In genomic region chr10:72320676-72321247, GRCh38 we compare ENCODE assay signal across 8 cellular contexts. TPM values are rescaled to one million over a fixed set of nuclear protein-coding genes. Genes with fewer than 3 reads are reported as not detected.
DNase-seq lines count a peak whose midpoint lies in the region; ATAC-seq, FAIRE-seq and TF ChIP-seq lines count a peak whose summit lies in the region.

No MANE protein-coding gene starts in this region.

- peak overlapping the region; percentile 73; the same call in 1 of the 2 replicates for H2AFZ ChIP-seq in H1 (ENCODE audit: low read length)

- peak overlapping the region; percentile 97 for H3K18ac ChIP-seq in H1 (ENCODE audit: extremely low read depth, low read length)

- peak in 1 of 2 experiments; percentile 72; a peak in 1 of 3 replicates for TF ChIP-seq POLR2A in H1 (IDR thresholded peaks at IDR 0.05; ENCODE audit: control extremely low read depth in 1 of 2, low read depth in 2 of 2, low read length in 2 of 2)
- TF ChIP-seq POLR2A in testis (IDR thresholded peaks at IDR 0.05), result no peak

- TF ChIP-seq CTCF in H1 (IDR thresholded peaks at IDR 0.05; ENCODE audit: control extremely low read depth in 1 of 3, insufficient read depth in 1 of 3, low read depth in 1 of 3, low read length in 3 of 3) (no peak), testis (IDR thresholded peaks at IDR 0.05) (no peak)

- no peak for FAIRE-seq in H1 (lab: Jason Lieb, UNC)

- CTCF ChIA-PET in H1 (lab: Charles Lee; ENCODE audit: partially characterized antibody), result interaction anchor here (0.6 to 4.2 kb wide), 19 partner anchors 9 to 1709 kb away, joined by 3 to 33 read pairs (median 4); no protein-coding TSS in a partner anchor

- H3K4me2 ChIP-seq in H1 (ENCODE audit: insufficient read depth in 1 of 2, low read depth in 2 of 2, low read length in 2 of 2), result peak overlapping the region; percentile 9 to 47; a peak in 2 of 4 replicates

- H2BK15ac ChIP-seq in H1 (ENCODE audit: low read length), result peak overlapping the region; percentile 99

- peak overlapping the region; percentile 78 for H2BK120ac ChIP-seq in H1 (replicated peaks; ENCODE audit: low read depth, low read length)

- H3K4me3 ChIP-seq in H1 (ENCODE audit: extremely low read depth in 1 of 4, insufficient read depth in 2 of 4, low read depth in 3 of 4, low read length in 4 of 4), result no peak overlapping the region
- no peak overlapping the region for H3K4me3 ChIP-seq in muscle layer of colon (ENCODE audit: low read depth in 1 of 2, low read length in 2 of 2)
- no peak overlapping the region for H3K4me3 ChIP-seq in testis

- no peak overlapping the region for H3K56ac ChIP-seq in H1 (replicated peaks; ENCODE audit: insufficient read length, low read depth, low read length)

- peak overlapping the region; percentile 79; the same call in 1 of the 2 replicates for H2AK5ac ChIP-seq in H1 (ENCODE audit: low read depth, low read length)

- peaks cover 16 to 34% (median 26%) of the 10 kb centered on the region in 4 experiments for H3K4me1 ChIP-seq in H1 (replicated peaks in 1 of 4; ENCODE audit: control insufficient read depth in 3 of 4, insufficient read depth in 4 of 4, low read length in 3 of 4)
- peaks cover 31% of the 10 kb centered on the region for H3K4me1 ChIP-seq in muscle layer of colon (ENCODE audit: insufficient read depth, low read length)
- peaks cover 54% of the 10 kb centered on the region for H3K4me1 ChIP-seq in testis

- TF ChIP-seq RAD21 in H1 (IDR thresholded peaks at IDR 0.05 in 1 of 2, conservative IDR thresholded peaks at IDR 0.05 in 1 of 2; ENCODE audit: low read depth in 2 of 2, low read length in 2 of 2), result no peak; a peak in 1 of 4 replicates

- peak overlapping the region; percentile 93 for H2BK20ac ChIP-seq in H1 (ENCODE audit: low read length)

- peak overlapping the region; percentile 63 for H4K91ac ChIP-seq in H1 (replicated peaks; ENCODE audit: insufficient read length, low read length)

- no peaks in the 10 kb centered on the region; the same call in 1 of the 2 replicates for H3K23me2 ChIP-seq in H1 (ENCODE audit: low read depth, low read length)

- H3K79me1 ChIP-seq in H1 (ENCODE audit: low read depth, low read length), result no peaks in the 10 kb centered on the region

- peak overlapping the region; percentile 100 for H2BK12ac ChIP-seq in H1 (ENCODE audit: low read depth, low read length)

- intact Hi-C loops in testis (cut with DNase I; ENCODE audit: low total_unique reads), result no loop called here

- peak in 1 of 2 experiments; percentile 47; a peak in 1 of 3 replicates for TF ChIP-seq EP300 in H1 (IDR thresholded peaks at IDR 0.05; ENCODE audit: borderline replicate concordance in 1 of 2, low read depth in 2 of 2, low read length in 2 of 2)

- H3K14ac ChIP-seq in H1 (ENCODE audit: insufficient read length), result no peak overlapping the region

- H3K27ac ChIP-seq in H1 (ENCODE audit: low read depth, low read length), result peak overlapping the region; percentile 18; the same call in 1 of the 2 replicates
- peak overlapping the region; percentile 79 for H3K27ac ChIP-seq in muscle layer of colon (ENCODE audit: low read depth, low read length)
- peak overlapping the region; percentile 73 to 78 for H3K27ac ChIP-seq in testis

- no peaks in the 10 kb centered on the region for H4K20me1 ChIP-seq in H1 (replicated peaks in 1 of 2; ENCODE audit: control insufficient read depth in 1 of 2, insufficient read depth in 2 of 2, low read length in 2 of 2)

- H3K9me3 ChIP-seq in H1 (ENCODE audit: insufficient read depth in 2 of 2, low read depth in 1 of 2, low read length in 1 of 2), result no peaks in the 10 kb centered on the region; a peak in 1 of 4 replicates
- H3K9me3 ChIP-seq in muscle layer of colon (ENCODE audit: low read length), result no peaks in the 10 kb centered on the region
- H3K9me3 ChIP-seq in testis, result no peaks in the 10 kb centered on the region

- DNase-seq in COLO668 (lab: John Stamatoyannopoulos, UW; ENCODE audit: unreplicated experiment) (peak; percentile 68), NCI-H69 (lab: John Stamatoyannopoulos, UW) (peak; percentile 96), H1 (ENCODE audit: low read depth in 1 of 2, low spot score in 2 of 2) (peak; percentile 58 to 76), testis (no peak)
- DNase-seq in activated CD4-positive, alpha-beta T cell treated with anti-CD3 and anti-CD28 coated beads, Interleukin-2, amount 50 U/mL, for 48 hours, result peak; percentile 76 to 85

- 37% methylated on average over 12 of the region's 12 CpGs; no CpG with 5 or more reads in 1 of the 2 experiments for WGBS in H1 (ENCODE audit: extremely low coverage in 1 of 2, insufficient coverage in 1 of 2, insufficient read length in 1 of 2, insufficient replicate concordance in 2 of 2, low coverage in 1 of 2, low lambda C conversion rate in 2 of 2, missing lambda C conversion rate in 1 of 2), 2 experiments
- 22 to 39% methylated on average over 11 to 12 of the region's 12 CpGs for WGBS in testis, 2 donors

- peak overlapping the region; percentile 97 for H2BK5ac ChIP-seq in H1 (ENCODE audit: low read depth, low read length)

- H3K79me2 ChIP-seq in H1 (ENCODE audit: control insufficient read depth in 1 of 2, insufficient read depth in 2 of 2, low read length in 2 of 2), result no peaks in the 10 kb centered on the region

- H3K23ac ChIP-seq in H1 (ENCODE audit: insufficient read length), result no peak overlapping the region

- H4K8ac ChIP-seq in H1 (ENCODE audit: extremely low read depth, insufficient read depth, low read length), result peak overlapping the region; percentile 91; the same call in 1 of the 2 replicates

- H3K9ac ChIP-seq in H1 (replicated peaks in 1 of 4; ENCODE audit: extremely low read depth in 1 of 4, low read depth in 3 of 4, low read length in 3 of 4), result peak overlapping the region in 1 of 4 experiments; percentile 1; a peak in 2 of 7 replicates
- H3K9ac ChIP-seq in muscle layer of colon (ENCODE audit: low read length), result no peak overlapping the region

- peak; percentile 72 for ATAC-seq in GM19395 (IDR thresholded peaks at IDR 0.05; ENCODE audit: unreplicated experiment)
- ATAC-seq in HG03439 (IDR thresholded peaks at IDR 0.05; ENCODE audit: unreplicated experiment), result peak; percentile 63

- H4K5ac ChIP-seq in H1 (ENCODE audit: insufficient read length, low read depth, low read length), result peak overlapping the region; percentile 41

- H3K4ac ChIP-seq in H1 (replicated peaks; ENCODE audit: insufficient read length, low read depth, low read length), result peak overlapping the region; percentile 65

- no peaks in the 10 kb centered on the region for H3K36me3 ChIP-seq in H1 (ENCODE audit: control insufficient read depth in 2 of 4, insufficient read depth in 4 of 4, low read length in 3 of 4)
- no peaks in the 10 kb centered on the region for H3K36me3 ChIP-seq in muscle layer of colon (ENCODE audit: insufficient read depth, low read length)
- H3K36me3 ChIP-seq in testis (ENCODE audit: low read depth, missing control alignments), result no peaks in the 10 kb centered on the region

- no peaks in the 10 kb centered on the region for H3K27me3 ChIP-seq in H1 (replicated peaks in 1 of 4; ENCODE audit: control insufficient read depth in 3 of 4, extremely low read depth in 1 of 4, insufficient read depth in 3 of 4, low read length in 3 of 4)
- no peaks in the 10 kb centered on the region for H3K27me3 ChIP-seq in muscle layer of colon (ENCODE audit: control insufficient read depth in 1 of 2, insufficient read depth in 2 of 2, low read length in 2 of 2)
- H3K27me3 ChIP-seq in testis, result no peaks in the 10 kb centered on the region

- POLR2A ChIA-PET in H1 (lab: Charles Lee; ENCODE audit: partially characterized antibody), result interaction anchor here (0.6 to 39.2 kb wide), 28 partner anchors 8 to 845 kb away, joined by 3 to 895 read pairs (median 6); partner anchors contain the start of genes ANAPC16, ASCC1, CHST3 and DDIT4

TF ChIP-seq in H1, 55 proteins besides CTCF, POLR2A, EP300 and RAD21 (continues in another document):
- TF ChIP-seq SIN3A (conservative IDR thresholded peaks at IDR 0.05 in 1 of 2, IDR thresholded peaks at IDR 0.05 in 1 of 2; ENCODE audit: low read depth in 1 of 2, low read length in 2 of 2) (0 out of 4 replicates have a peak, but pooled peaks of 1 of the 2 experiments have one; percentile 23), HDAC2 (IDR thresholded peaks at IDR 0.05; ENCODE audit: borderline replicate concordance in 1 of 2, low read depth in 2 of 2, low read length in 2 of 2) (0 out of 4 replicates have a peak, but pooled peaks of 1 of the 2 experiments have one; percentile 22), TBP (IDR thresholded peaks at IDR 0.05; ENCODE audit: low read depth, low read length) (peak; percentile 63; the same call in 1 of the 2 replicates), SP1 (IDR thresholded peaks at IDR 0.05; ENCODE audit: low read depth, low read length) (no peak), KDM1A (IDR thresholded peaks at IDR 0.05; ENCODE audit: borderline replicate concordance, low read length) (peak; percentile 41; the same call in 1 of the 2 replicates), CHD1 (IDR thresholded peaks at IDR 0.05; ENCODE audit: low read depth, low read length) (no peak), POLR2AphosphoS5 (IDR thresholded peaks at IDR 0.05; ENCODE audit: low read depth, low read length) (peak; percentile 75; the same call in 1 of the 2 replicates)

RNA-seq across cellular contexts. Expression of gene DNAJB12, which starts 34.0 kb away (rescaled TPM):
- total RNA-seq in H1 (2021; fragmentation: NEBNext Ultra II Directional; extraction: Animal tissue kit (Norgen Biotek cat#: 25700)), result 19.6 and 20.5 TPM in 2 replicates
- polyA plus RNA-seq in H1 (2011; rRNA removed) (10.8 and 16.0 TPM in 2 replicates), testis (ENCODE audit: insufficient read depth, low read depth, low replicate concordance) (52.4 TPM)
- 12.4 TPM for polyA plus RNA-seq in H1 (2011; cell fraction: cytosol; rRNA removed)
- 23.3 TPM for polyA plus RNA-seq in H1 (2011; cell fraction: nucleus; rRNA removed)
- polyA plus RNA-seq in H1 (2012, experiment 1 of 2), result 10.7 to 18.5 TPM (median 16.7 TPM) in 4 replicates
- polyA plus RNA-seq in H1 (2012, experiment 2 of 2), result 12.5 TPM
- 14.1 TPM for polyA plus RNA-seq in H1 (2013, experiment 1 of 2)
- polyA plus RNA-seq in H1 (2013, experiment 2 of 2), result 15.3 TPM
- 9.2 and 9.8 TPM in 2 replicates for polyA minus RNA-seq in H1 (2011; rRNA and poly(A)+ RNA removed)
- polyA minus RNA-seq in H1 (2011; cell fraction: cytosol; rRNA and poly(A)+ RNA removed), result 12.0 TPM
- 13.9 TPM for polyA minus RNA-seq in H1 (2011; cell fraction: nucleus; rRNA and poly(A)+ RNA removed)
- total RNA-seq in testis, result 10 to 100 TPM; 50.3 to 57.6 TPM

RNA-seq across cellular contexts. Expression of gene DDIT4, which starts 47.0 kb away (rescaled TPM):
- 42.1 and 47.4 TPM in 2 replicates for total RNA-seq in H1 (2021; fragmentation: NEBNext Ultra II Directional; extraction: Animal tissue kit (Norgen Biotek cat#: 25700))
- 108 and 187 TPM in 2 replicates for polyA plus RNA-seq in H1 (2011; rRNA removed)
- 146 TPM for polyA plus RNA-seq in H1 (2011; cell fraction: cytosol; rRNA removed)
- polyA plus RNA-seq in H1 (2011; cell fraction: nucleus; rRNA removed), result 143 TPM
- 55.0 to 142 TPM (median 113 TPM) in 4 replicates for polyA plus RNA-seq in H1 (2012, experiment 1 of 2)
- polyA plus RNA-seq in H1 (2012, experiment 2 of 2), result 62.5 TPM
- polyA plus RNA-seq in H1 (2013, experiment 1 of 2), result 18.5 TPM
- polyA plus RNA-seq in H1 (2013, experiment 2 of 2), result 19.9 TPM
- polyA minus RNA-seq in H1 (2011; rRNA and poly(A)+ RNA removed), result 63.3 and 82.3 TPM in 2 replicates
- 113 TPM for polyA minus RNA-seq in H1 (2011; cell fraction: cytosol; rRNA and poly(A)+ RNA removed)
- polyA minus RNA-seq in H1 (2011; cell fraction: nucleus; rRNA and poly(A)+ RNA removed), result 186 TPM
- 10 to 100 TPM; 69.6 to 94.3 TPM for total RNA-seq in testis
- 46.6 TPM for polyA plus RNA-seq in testis (ENCODE audit: insufficient read depth, low read depth, low replicate concordance)

Comparison
In these comparisons a context has a peak if more than half of its experiments do, and no peak if none do; other contexts are left out.
1. H3K27ac ChIP-seq: peak in every context shown above with its lines; median percentile 79 in muscle layer of colon; 76 in testis; 18 in H1.